8 cellular contexts compared by ENCODE assay signal in the genomic region with DNA sequence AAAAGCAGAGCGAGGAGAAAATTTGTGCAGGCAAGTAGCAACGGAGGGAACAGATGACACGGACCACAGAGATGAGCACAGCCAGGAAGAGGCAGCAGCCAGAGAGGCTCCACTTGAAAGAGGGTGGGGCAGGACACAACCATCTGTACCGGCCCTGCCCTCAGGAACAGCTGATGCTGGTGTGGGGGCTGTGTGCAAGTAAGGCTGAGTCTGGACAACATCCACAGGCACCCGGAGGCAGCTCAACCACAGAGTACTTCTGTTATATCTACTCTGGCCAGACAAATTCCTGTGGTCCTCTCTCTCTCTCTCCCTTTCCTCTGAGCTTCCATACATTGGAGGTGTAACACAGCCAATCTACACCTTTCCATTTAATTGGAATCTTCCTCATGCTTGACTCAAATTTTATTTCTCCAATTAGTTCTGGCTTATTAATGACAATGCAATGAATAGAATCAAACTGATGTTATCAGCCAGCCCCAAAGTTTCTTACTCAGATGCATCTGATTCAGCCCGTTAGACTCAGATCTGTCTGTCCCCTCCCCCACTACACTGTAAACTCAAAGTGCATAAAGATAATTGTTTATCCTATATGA. TPM values are rescaled to one million over a fixed set of nuclear protein-coding genes. Genes with fewer than 3 reads are reported as not detected.
DNase-seq lines count a peak whose midpoint lies in the region; ATAC-seq and TF ChIP-seq lines count a peak whose summit lies in the region.

No MANE protein-coding gene starts in this region.

- H3K4me1 ChIP-seq in right cardiac atrium (ENCODE audit: control insufficient read depth, insufficient read depth, low read length): peaks cover 14% of the 10 kb centered on the region
- H3K4me1 ChIP-seq in thoracic aorta (ENCODE audit: control insufficient read depth in 1 of 2, low read depth in 2 of 2): peaks cover 77 to 97% of the 10 kb centered on the region in 2 donors

- TF ChIP-seq CTCF in thoracic aorta (IDR thresholded peaks at IDR 0.05): no peak

- DNase-seq in HT1080 (ENCODE audit: low read depth) (peak; percentile 93), right cardiac atrium (peak; percentile 68 to 88 (median 86)), thoracic aorta (ENCODE audit: low spot score) (no peak), AML-193 (lab: John Stamatoyannopoulos, UW) (no peak), HT-29 (ENCODE audit: low spot score) (no peak)
- DNase-seq in activated naive CD8-positive, alpha-beta T cell treated with anti-CD3 and anti-CD28 coated beads, Interleukin-2, amount 50 U/mL, for 24 hours: no peak
- no peak for DNase-seq in activated CD4-positive, alpha-beta memory T cell treated with anti-CD3 and anti-CD28 coated beads for 36 hours

- POLR2A ChIA-PET in activated CD4-positive, alpha-beta memory T cell treated with anti-CD3 and anti-CD28 coated beads for 36 hours (lab: Charles Lee): no interaction called here

- 21% methylated on average over 6 of the region's 6 CpGs for whole genome bisulfite sequencing in right cardiac atrium

- peak; percentile 43 for ATAC-seq in activated naive CD8-positive, alpha-beta T cell treated with anti-CD3 and anti-CD28 coated beads, Interleukin-2, amount 50 U/mL, for 24 hours
- ATAC-seq in right cardiac atrium (peak; percentile 93 to 95), thoracic aorta (ENCODE audit: insufficient number of reproducible peaks, low FRiP score, low read depth) (peak; percentile 30), GM19328 (IDR thresholded peaks at IDR 0.05; ENCODE audit: unreplicated experiment) (no peak)

- H3K9me3 ChIP-seq in right cardiac atrium (ENCODE audit: control insufficient read depth, low read length): no peaks in the 10 kb centered on the region
- H3K9me3 ChIP-seq in thoracic aorta: no peaks in the 10 kb centered on the region

- peaks cover 2% of the 10 kb centered on the region for H3K4me1 Mint-ChIP-seq in activated naive CD8-positive, alpha-beta T cell treated with anti-CD3 and anti-CD28 coated beads, Interleukin-2, amount 50 U/mL, for 24 hours
- H3K4me1 Mint-ChIP-seq in activated CD4-positive, alpha-beta memory T cell treated with anti-CD3 and anti-CD28 coated beads for 36 hours (ENCODE audit: low read depth): no peaks in the 10 kb centered on the region

- no peak overlapping the region for H3K27ac Mint-ChIP-seq in activated naive CD8-positive, alpha-beta T cell treated with anti-CD3 and anti-CD28 coated beads, Interleukin-2, amount 50 U/mL, for 24 hours
- H3K27ac Mint-ChIP-seq in activated CD4-positive, alpha-beta memory T cell treated with anti-CD3 and anti-CD28 coated beads for 36 hours: no peak overlapping the region

- no peaks in the 10 kb centered on the region for H3K9me3 Mint-ChIP-seq in activated naive CD8-positive, alpha-beta T cell treated with anti-CD3 and anti-CD28 coated beads, Interleukin-2, amount 50 U/mL, for 24 hours
- no peaks in the 10 kb centered on the region for H3K9me3 Mint-ChIP-seq in activated CD4-positive, alpha-beta memory T cell treated with anti-CD3 and anti-CD28 coated beads for 36 hours

- no peaks in the 10 kb centered on the region for H3K36me3 Mint-ChIP-seq in activated naive CD8-positive, alpha-beta T cell treated with anti-CD3 and anti-CD28 coated beads, Interleukin-2, amount 50 U/mL, for 24 hours (ENCODE audit: low read depth)
- H3K36me3 Mint-ChIP-seq in activated CD4-positive, alpha-beta memory T cell treated with anti-CD3 and anti-CD28 coated beads for 36 hours: no peaks in the 10 kb centered on the region

- H3K27me3 ChIP-seq in right cardiac atrium (ENCODE audit: control insufficient read depth, insufficient read depth) (no peaks in the 10 kb centered on the region), thoracic aorta (replicated peaks; ENCODE audit: insufficient read depth) (no peaks in the 10 kb centered on the region)

- H3K27ac ChIP-seq in right cardiac atrium (ENCODE audit: low read length) (peak overlapping the region; percentile 24), thoracic aorta (peak overlapping the region; percentile 72 to 90)

- no peaks in the 10 kb centered on the region for H3K36me3 ChIP-seq in thoracic aorta

- H3K4me3 ChIP-seq in right cardiac atrium (ENCODE audit: low read length): no peak overlapping the region
- peak overlapping the region; percentile 49 for H3K4me3 ChIP-seq in thoracic aorta

- no peak overlapping the region for H3K4me3 Mint-ChIP-seq in activated naive CD8-positive, alpha-beta T cell treated with anti-CD3 and anti-CD28 coated beads, Interleukin-2, amount 50 U/mL, for 24 hours
- H3K4me3 Mint-ChIP-seq in activated CD4-positive, alpha-beta memory T cell treated with anti-CD3 and anti-CD28 coated beads for 36 hours: no peak overlapping the region

- peaks cover 16% of the 10 kb centered on the region for H3K27me3 Mint-ChIP-seq in activated naive CD8-positive, alpha-beta T cell treated with anti-CD3 and anti-CD28 coated beads, Interleukin-2, amount 50 U/mL, for 24 hours
- peaks cover 10% of the 10 kb centered on the region for H3K27me3 Mint-ChIP-seq in activated CD4-positive, alpha-beta memory T cell treated with anti-CD3 and anti-CD28 coated beads for 36 hours

- intact Hi-C loops in right cardiac atrium (cut with DNase I): no loop called here
- intact Hi-C loops in activated CD4-positive, alpha-beta memory T cell treated with anti-CD3 and anti-CD28 coated beads for 36 hours (cut with micrococcal nuclease): no loop called here

- CTCF ChIA-PET in activated CD4-positive, alpha-beta memory T cell treated with anti-CD3 and anti-CD28 coated beads for 36 hours (lab: Charles Lee): interaction anchor here (0.6 kb wide), 1 partner anchor 15 kb away, joined by 3 read pairs; no protein-coding TSS in a partner anchor

RNA-seq across cellular contexts. Expression of a gene that starts 24.9 kb away (rescaled TPM):
- total RNA-seq in HT1080 (2014; rRNA removed; shearing (Covaris generic)): 23.8 and 26.1 TPM in 2 replicates
- 16.9 and 19.9 TPM in 2 replicates for polyA plus RNA-seq in HT1080 (2015; cell fraction: cytosol; rRNA removed)
- polyA plus RNA-seq in HT1080 (2015; cell fraction: nucleus; rRNA removed): 14.9 and 15.5 TPM in 2 replicates
- total RNA-seq in right cardiac atrium (10 to 100 TPM; 59.8 to 79.6 (median 73.3) TPM), thoracic aorta (10 to 100 TPM; 79.3 to 98.0 TPM)
- 27.2 TPM for polyA plus RNA-seq in right cardiac atrium
- under 1 TPM in 1 of 2 experiments, not detected in 1; 0.07 TPM for total RNA-seq in activated CD4-positive, alpha-beta memory T cell treated with anti-CD3 and anti-CD28 coated beads for 36 hours
- 20.4 and 24.4 TPM in 2 replicates for total RNA-seq in HT-29 (2014; rRNA removed; shearing (Covaris generic))

Comparison
In these comparisons a context has a peak if more than half of its experiments do, and no peak if none do; other contexts are left out.
1. DNase-seq: peak in HT1080 (single experiment) and right cardiac atrium (3 of 3); none in activated naive CD8-positive, alpha-beta T cell treated with anti-CD3 and anti-CD28 coated beads, Interleukin-2, amount 50 U/mL, for 24 hours (single experiment), thoracic aorta (single experiment), activated CD4-positive, alpha-beta memory T cell treated with anti-CD3 and anti-CD28 coated beads for 36 hours (single experiment), AML-193 (0 of 2) and HT-29 (single experiment).
2. RNA of a gene that starts 24.9 kb away (total RNA-seq): 79.3 to 98.0 TPM in thoracic aorta, 59.8 to 79.6 TPM in right cardiac atrium, 23.8 to 26.1 TPM in HT1080 and 20.4 to 24.4 TPM in HT-29; 0.07 TPM in activated CD4-positive, alpha-beta memory T cell treated with anti-CD3 and anti-CD28 coated beads for 36 hours; every median in the first group is over 10 times any median in the second.